ENCODE assay signal across 10 cellular contexts in genomic region chr4:921830-922331, GRCh38. TPM values are rescaled to one million over a fixed set of nuclear protein-coding genes. Genes with fewer than 3 reads are reported as not detected.
DNase-seq lines count a peak whose midpoint lies in the region; ATAC-seq and TF ChIP-seq lines count a peak whose summit lies in the region.
"Had no signal": no experiment of that assay in that cellular context is flagged by ENCODE, and none has a peak within 500 bp of the region (broad histone marks: within the 10 kb centered on the region; RNA-seq: fewer than 3 reads in every experiment).

No MANE protein-coding gene starts in this region.

- peak overlapping the region; percentile 55 to 72 (median 65) for H3K27ac Mint-ChIP-seq in CD4-positive, CD25-positive, alpha-beta regulatory T cell
- peak overlapping the region; percentile 46 to 89 (median 71) for H3K27ac Mint-ChIP-seq in immature natural killer cell

- ATAC-seq in CD4-positive, CD25-positive, alpha-beta regulatory T cell (ENCODE audit: low read depth in 2 of 2), result no peak
- no peak for ATAC-seq in HG03469 (IDR thresholded peaks at IDR 0.05; ENCODE audit: unreplicated experiment)
- ATAC-seq in HG03571 (IDR thresholded peaks at IDR 0.05; ENCODE audit: unreplicated experiment), result no peak
- ATAC-seq: K562 had no signal

- no peak overlapping the region for H3K27ac ChIP-seq in CD4-positive, CD25-positive, alpha-beta regulatory T cell (ENCODE audit: insufficient read depth, low read length, poor library complexity, severe bottlenecking)

- no peak overlapping the region for H3K4me3 ChIP-seq in CD4-positive, CD25-positive, alpha-beta regulatory T cell (ENCODE audit: low read depth, low read length)
- H3K4me3 ChIP-seq in Jurkat, Clone E6-1 (ENCODE audit: low read length), result no peak overlapping the region; the same call in 1 of the 2 replicates
- no peak overlapping the region for H3K4me3 ChIP-seq in MG63
- H3K4me3 ChIP-seq: dorsolateral prefrontal cortex, K562 had no signal

- in situ Hi-C loops in GM18951 (cut with MboI; ENCODE audit: low sequenced_read_pairs, unreplicated experiment), result no loop called here

- no peaks in the 10 kb centered on the region for H3K27me3 Mint-ChIP-seq in CD4-positive, CD25-positive, alpha-beta regulatory T cell
- peaks cover 0 to 4% (median 1%) of the 10 kb centered on the region in 3 donors for H3K27me3 Mint-ChIP-seq in immature natural killer cell (ENCODE audit: low read depth in 3 of 3)

- H3K4me1 Mint-ChIP-seq in CD4-positive, CD25-positive, alpha-beta regulatory T cell, result peaks cover 54 to 82% (median 61%) of the 10 kb centered on the region in 4 donors
- peaks cover 74 to 90% of the 10 kb centered on the region in 2 donors for H3K4me1 Mint-ChIP-seq in immature natural killer cell

- H3K36me3 Mint-ChIP-seq in CD4-positive, CD25-positive, alpha-beta regulatory T cell, result peaks cover 24% of the 10 kb centered on the region
- H3K36me3 Mint-ChIP-seq in immature natural killer cell, result no peaks in the 10 kb centered on the region

- peaks cover 42% of the 10 kb centered on the region for H3K4me1 ChIP-seq in CD4-positive, CD25-positive, alpha-beta regulatory T cell (ENCODE audit: control insufficient read depth, insufficient read depth, low read length, poor library complexity, severe bottlenecking)

- TF ChIP-seq POLR2A in GM18951 (IDR thresholded peaks at IDR 0.05; ENCODE audit: extremely low read depth, insufficient read depth, insufficient read length), result peak; percentile 18

- peaks cover 5% of the 10 kb centered on the region for H3K36me3 ChIP-seq in CD4-positive, CD25-positive, alpha-beta regulatory T cell (ENCODE audit: control insufficient read depth, insufficient read depth, low read length)
- H3K36me3 ChIP-seq in MG63, result no peaks in the 10 kb centered on the region

- H3K9me3 ChIP-seq in CD4-positive, CD25-positive, alpha-beta regulatory T cell (ENCODE audit: control insufficient read depth in 2 of 2, low read length in 2 of 2), result peaks cover 3 to 8% of the 10 kb centered on the region in 2 experiments
- no peaks in the 10 kb centered on the region for H3K9me3 ChIP-seq in MG63

- DNase-seq in CD4-positive, CD25-positive, alpha-beta regulatory T cell, result peak in 1 of 3 donors; percentile 61
- peak; percentile 81 for DNase-seq in Jurkat, Clone E6-1 (ENCODE audit: low read depth, low spot score)
- DNase-seq in immature natural killer cell, result no peak
- no peak for DNase-seq in MG63
- DNase-seq in NCI-H1930 (lab: John Stamatoyannopoulos, UW), result no peak

- no peaks in the 10 kb centered on the region for H3K27me3 ChIP-seq in CD4-positive, CD25-positive, alpha-beta regulatory T cell (ENCODE audit: control insufficient read depth, insufficient read depth, low read length)
- no peaks in the 10 kb centered on the region for H3K27me3 ChIP-seq in MG63
- H3K27me3 ChIP-seq: dorsolateral prefrontal cortex had no signal

- H3K4me3 Mint-ChIP-seq in CD4-positive, CD25-positive, alpha-beta regulatory T cell, result peak overlapping the region; percentile 24 to 66 (median 41)
- H3K4me3 Mint-ChIP-seq in immature natural killer cell, result peak overlapping the region in 4 of 5 donors; percentile 2 to 51 (median 28)

- peaks cover 0 to 7% (median 3%) of the 10 kb centered on the region in 7 donors for H3K9me3 Mint-ChIP-seq in CD4-positive, CD25-positive, alpha-beta regulatory T cell
- no peaks in the 10 kb centered on the region for H3K9me3 Mint-ChIP-seq in immature natural killer cell

RNA-seq across cellular contexts. Expression of gene GAK, which starts 10.2 kb away (rescaled TPM):
- total RNA-seq in CD4-positive, CD25-positive, alpha-beta regulatory T cell, result 254 TPM
- polyA plus RNA-seq in CD4-positive, CD25-positive, alpha-beta regulatory T cell, result 10 to 100 TPM; 37.5 to 50.7 (median 39.1) TPM
- polyA plus RNA-seq in Jurkat, Clone E6-1 (2012; ENCODE audit: insufficient read depth, insufficient read length), result 58.3 TPM
- 100 to 1,000 TPM in 1 of 3 donors, 10 to 100 TPM in 2; 49.4 to 119 (median 52.2) TPM for polyA plus RNA-seq in immature natural killer cell
- 57.1 and 67.9 TPM in 2 replicates for total RNA-seq in MG63 (2014; rRNA removed; shearing (Covaris generic); ENCODE audit: low replicate concordance)

RNA-seq across cellular contexts. Expression of gene TMEM175, which starts 10.4 kb away (rescaled TPM):
- total RNA-seq in CD4-positive, CD25-positive, alpha-beta regulatory T cell, result 46.0 TPM
- 10 to 100 TPM; 12.1 to 17.5 (median 14.1) TPM for polyA plus RNA-seq in CD4-positive, CD25-positive, alpha-beta regulatory T cell
- polyA plus RNA-seq in Jurkat, Clone E6-1 (2012; ENCODE audit: insufficient read depth, insufficient read length), result 16.5 TPM
- polyA plus RNA-seq in immature natural killer cell, result 10 to 100 TPM; 13.9 to 41.6 (median 28.7) TPM
- 14.1 and 15.0 TPM in 2 replicates for total RNA-seq in MG63 (2014; rRNA removed; shearing (Covaris generic); ENCODE audit: low replicate concordance)

RNA-seq across cellular contexts. Expression of gene DGKQ, which starts 51.5 kb away (rescaled TPM):
- 22.5 TPM for total RNA-seq in CD4-positive, CD25-positive, alpha-beta regulatory T cell
- polyA plus RNA-seq in CD4-positive, CD25-positive, alpha-beta regulatory T cell, result 1 to 10 TPM; 2.4 to 5.4 (median 3.1) TPM
- 12.8 TPM for polyA plus RNA-seq in Jurkat, Clone E6-1 (2012; ENCODE audit: insufficient read depth, insufficient read length)
- polyA plus RNA-seq in immature natural killer cell, result 10 to 100 TPM; 12.1 to 24.0 (median 14.0) TPM
- total RNA-seq in MG63 (2014; rRNA removed; shearing (Covaris generic); ENCODE audit: low replicate concordance), result 6.7 and 7.4 TPM in 2 replicates
